In genomic region chr14:23667134-23667533, GRCh38 we compare ENCODE assay signal across 29 cellular contexts. TPM values are rescaled to one million over a fixed set of nuclear protein-coding genes. Genes with fewer than 3 reads are reported as not detected.
"Had no signal": no experiment of that assay in that cellular context is flagged by ENCODE, and none has a peak within 500 bp of the region (broad histone marks: within the 10 kb centered on the region; RNA-seq: fewer than 3 reads in every experiment).

No MANE protein-coding gene starts in this region.

- H3K4me1 ChIP-seq: gastrocnemius medialis, heart right ventricle, left lung had no signal

- H3K27me3 ChIP-seq: esophagus squamous epithelium, gastrocnemius medialis, left lung had no signal

- FAIRE-seq: colon, endometrium, keratinocyte had no signal

- DNase-seq: dermis blood vessel endothelial cell; dorsolateral prefrontal cortex; effector CD8-positive, alpha-beta T cell; effector memory CD8-positive, alpha-beta T cell; endodermal cell; erythroblast; esophagus squamous epithelium; foreskin fibroblast; foreskin melanocyte; gastrocnemius medialis; glutamatergic neuron; head of caudate nucleus; heart right ventricle; hippocampal formation; left cardiac atrium; left lung; left ventricle myocardium superior; mammary epithelial cell; mesendoderm; midbrain had no signal

- H3K4me3 ChIP-seq: coronary artery, dorsolateral prefrontal cortex, esophagus squamous epithelium, gastrocnemius medialis, heart right ventricle, left lung, lung had no signal

- ATAC-seq: effector memory CD8-positive, alpha-beta T cell; esophagus mucosa; gastrocnemius medialis; heart right ventricle; left cardiac atrium; left lung; left ventricle myocardium superior had no signal

- H3K27ac ChIP-seq: coronary artery, dorsolateral prefrontal cortex, epithelial cell of prostate, esophagus squamous epithelium, gastrocnemius medialis, heart right ventricle, left lung had no signal

- H3K9me3 ChIP-seq: esophagus squamous epithelium, gastrocnemius medialis, heart right ventricle, left lung had no signal

- H3K36me3 ChIP-seq: esophagus squamous epithelium, gastrocnemius medialis, heart right ventricle, left lung had no signal

RNA-seq across cellular contexts. Expression of gene DHRS2, which starts 31.0 kb away (rescaled TPM):
- total RNA-seq: esophagus mucosa, gastrocnemius medialis, glomerular endothelial cell, heart right ventricle, left cardiac atrium, left ventricle myocardium superior, mononuclear cell had no signal
